ENCODE assay signal across 8 cellular contexts in the genomic region with DNA sequence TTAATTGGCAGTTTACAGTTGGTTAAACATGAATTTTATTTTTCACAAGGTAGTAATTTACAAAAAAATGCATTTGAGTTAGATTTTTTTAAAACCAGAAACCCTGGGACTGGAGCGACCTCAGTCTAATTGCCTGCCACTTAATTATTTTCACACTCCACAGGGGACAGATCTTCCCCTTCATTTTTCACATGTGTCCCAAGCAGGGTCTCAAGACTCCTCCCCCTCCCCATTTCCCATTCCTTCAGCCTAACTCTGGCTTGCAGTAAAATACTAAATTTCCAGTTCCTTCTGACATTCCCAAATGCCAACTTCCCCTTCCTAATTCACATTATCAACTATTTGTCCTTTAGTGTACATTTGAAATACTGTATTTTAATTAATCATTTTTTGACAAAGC. TPM values are rescaled to one million over a fixed set of nuclear protein-coding genes. Genes with fewer than 3 reads are reported as not detected.
DNase-seq lines count a peak whose midpoint lies in the region; TF ChIP-seq lines count a peak whose summit lies in the region.

No MANE protein-coding gene starts in this region.

- no peak for TF ChIP-seq CTCF in nephron (IDR thresholded peaks at IDR 0.05; ENCODE audit: unreplicated experiment in 3 of 3)

- peak overlapping the region; percentile 81 to 91 (median 85) for H3K4me2 ChIP-seq in BLaER1 treated with 17β-estradiol and CSF1 and Interleukin-3, amounts not matched to agents 10 nM and 100 nM
- peak overlapping the region; percentile 76 for H3K4me2 ChIP-seq in Karpas-422 (ENCODE audit: low read depth, low read length, poor library complexity, severe bottlenecking)

- H3K9me3 Mint-ChIP-seq in dendritic cell treated with granulocyte-macrophage colony-stimulating factor and Interleukin-4, amounts not matched to agents 40 ng/mL and 50 ng/mL, for 4 days, result peaks cover 12% of the 10 kb centered on the region
- H3K9me3 Mint-ChIP-seq in nephron, result peaks cover 4% of the 10 kb centered on the region

- H3K36me3 ChIP-seq in BLaER1 treated with 17β-estradiol and CSF1 and Interleukin-3, amounts not matched to agents 10 nM and 100 nM, result peaks cover 28 to 45% (median 43%) of the 10 kb centered on the region in 11 experiments
- H3K36me3 ChIP-seq in Karpas-422 (ENCODE audit: insufficient read depth, low read length), result peaks cover 39% of the 10 kb centered on the region

- H2AFZ ChIP-seq in Karpas-422 (ENCODE audit: low read length), result no peak overlapping the region

- H4K20me1 ChIP-seq in BLaER1 treated with 17β-estradiol and CSF1 and Interleukin-3, amounts not matched to agents 10 nM and 100 nM, result peaks cover 0 to 14% (median 0%) of the 10 kb centered on the region in 11 experiments; a peak in 3 of 22 replicates
- no peaks in the 10 kb centered on the region for H4K20me1 ChIP-seq in Karpas-422 (ENCODE audit: insufficient read depth, low read depth, low read length)

- intact Hi-C loops in dendritic cell treated with granulocyte-macrophage colony-stimulating factor and Interleukin-4, amounts not matched to agents 40 ng/mL and 50 ng/mL, for 4 days (cut with micrococcal nuclease), result loop anchor here (10.0 kb wide), 2 partner anchors 110 to 480 kb away; partner anchors contain the start of genes ZNF273 and ZNF736

- peaks cover 7 to 19% (median 13%) of the 10 kb centered on the region in 10 experiments for H3K4me1 ChIP-seq in BLaER1 treated with 17β-estradiol and CSF1 and Interleukin-3, amounts not matched to agents 10 nM and 100 nM
- peaks cover 18% of the 10 kb centered on the region for H3K4me1 ChIP-seq in Karpas-422 (ENCODE audit: low read length)

- H3K27me3 Mint-ChIP-seq in dendritic cell treated with granulocyte-macrophage colony-stimulating factor and Interleukin-4, amounts not matched to agents 40 ng/mL and 50 ng/mL, for 4 days, result no peaks in the 10 kb centered on the region
- no peaks in the 10 kb centered on the region for H3K27me3 Mint-ChIP-seq in nephron (ENCODE audit: low read depth)

- H3K27me3 ChIP-seq in BLaER1 treated with 17β-estradiol and CSF1 and Interleukin-3, amounts not matched to agents 10 nM and 100 nM, result no peaks in the 10 kb centered on the region
- H3K27me3 ChIP-seq in Karpas-422 (ENCODE audit: low read length), result no peaks in the 10 kb centered on the region

- peaks cover 49% of the 10 kb centered on the region for H3K36me3 Mint-ChIP-seq in dendritic cell treated with granulocyte-macrophage colony-stimulating factor and Interleukin-4, amounts not matched to agents 40 ng/mL and 50 ng/mL, for 4 days (ENCODE audit: low read depth)
- peaks cover 45% of the 10 kb centered on the region for H3K36me3 Mint-ChIP-seq in nephron (ENCODE audit: low read depth)

- peak overlapping the region; percentile 74 to 88 (median 83); a peak in 21 of 22 replicates for H3K27ac ChIP-seq in BLaER1 treated with 17β-estradiol and CSF1 and Interleukin-3, amounts not matched to agents 10 nM and 100 nM
- H3K27ac ChIP-seq in Karpas-422 (ENCODE audit: low read length), result no peak overlapping the region

- peak overlapping the region; percentile 85 to 92 (median 89) for H3K9ac ChIP-seq in BLaER1 treated with 17β-estradiol and CSF1 and Interleukin-3, amounts not matched to agents 10 nM and 100 nM
- peak overlapping the region; percentile 79 for H3K9ac ChIP-seq in Karpas-422 (ENCODE audit: low read length)

- no peaks in the 10 kb centered on the region for H3K9me2 ChIP-seq in Karpas-422 (replicated peaks; ENCODE audit: insufficient read depth, low read length)

- H3K4me3 ChIP-seq in BLaER1 treated with 17β-estradiol and CSF1 and Interleukin-3, amounts not matched to agents 10 nM and 100 nM, result peak overlapping the region; percentile 81 to 96 (median 88)
- H3K4me3 ChIP-seq in Karpas-422 (ENCODE audit: low read length), result peak overlapping the region; percentile 85

- H3K79me2 ChIP-seq in Karpas-422 (ENCODE audit: low read length), result peaks cover 56% of the 10 kb centered on the region

- no peak for DNase-seq in Karpas-422
- no peak for DNase-seq in islet precursor cell
- DNase-seq in NCI-H526 treated with DMSO at 0.1 percent for 48 hours (lab: John Stamatoyannopoulos, UW), result no peak
- DNase-seq in HuH-7.5 (ENCODE audit: low spot score), result no peak
- DNase-seq in kidney glomerular epithelial cell (lab: John Stamatoyannopoulos, UW), result no peak

- H3K4me1 Mint-ChIP-seq in dendritic cell treated with granulocyte-macrophage colony-stimulating factor and Interleukin-4, amounts not matched to agents 40 ng/mL and 50 ng/mL, for 4 days (ENCODE audit: low read depth), result peaks cover 16% of the 10 kb centered on the region
- H3K4me1 Mint-ChIP-seq in nephron, result peaks cover 20% of the 10 kb centered on the region

- H3K27ac Mint-ChIP-seq in dendritic cell treated with granulocyte-macrophage colony-stimulating factor and Interleukin-4, amounts not matched to agents 40 ng/mL and 50 ng/mL, for 4 days, result peak overlapping the region; percentile 96
- peak overlapping the region; percentile 88 to 100 (median 99) for H3K27ac Mint-ChIP-seq in nephron

- H3K4me3 Mint-ChIP-seq in dendritic cell treated with granulocyte-macrophage colony-stimulating factor and Interleukin-4, amounts not matched to agents 40 ng/mL and 50 ng/mL, for 4 days, result peak overlapping the region; percentile 98
- H3K4me3 Mint-ChIP-seq in nephron, result peak overlapping the region; percentile 99 to 100 (median 100)

- peaks cover 17 to 42% (median 38%) of the 10 kb centered on the region in 11 experiments for H3K9me3 ChIP-seq in BLaER1 treated with 17β-estradiol and CSF1 and Interleukin-3, amounts not matched to agents 10 nM and 100 nM (replicated peaks in 1 of 11)
- no peaks in the 10 kb centered on the region for H3K9me3 ChIP-seq in Karpas-422 (ENCODE audit: low read length)

RNA-seq across cellular contexts. Expression of gene ZNF138, which starts 0.9 kb away (rescaled TPM):
- 13.6 and 27.2 TPM in 2 replicates for total RNA-seq in Karpas-422 (2014; rRNA removed; shearing (Covaris generic); ENCODE audit: low replicate concordance)
